8 cellular contexts compared by ENCODE assay signal in the genomic region with DNA sequence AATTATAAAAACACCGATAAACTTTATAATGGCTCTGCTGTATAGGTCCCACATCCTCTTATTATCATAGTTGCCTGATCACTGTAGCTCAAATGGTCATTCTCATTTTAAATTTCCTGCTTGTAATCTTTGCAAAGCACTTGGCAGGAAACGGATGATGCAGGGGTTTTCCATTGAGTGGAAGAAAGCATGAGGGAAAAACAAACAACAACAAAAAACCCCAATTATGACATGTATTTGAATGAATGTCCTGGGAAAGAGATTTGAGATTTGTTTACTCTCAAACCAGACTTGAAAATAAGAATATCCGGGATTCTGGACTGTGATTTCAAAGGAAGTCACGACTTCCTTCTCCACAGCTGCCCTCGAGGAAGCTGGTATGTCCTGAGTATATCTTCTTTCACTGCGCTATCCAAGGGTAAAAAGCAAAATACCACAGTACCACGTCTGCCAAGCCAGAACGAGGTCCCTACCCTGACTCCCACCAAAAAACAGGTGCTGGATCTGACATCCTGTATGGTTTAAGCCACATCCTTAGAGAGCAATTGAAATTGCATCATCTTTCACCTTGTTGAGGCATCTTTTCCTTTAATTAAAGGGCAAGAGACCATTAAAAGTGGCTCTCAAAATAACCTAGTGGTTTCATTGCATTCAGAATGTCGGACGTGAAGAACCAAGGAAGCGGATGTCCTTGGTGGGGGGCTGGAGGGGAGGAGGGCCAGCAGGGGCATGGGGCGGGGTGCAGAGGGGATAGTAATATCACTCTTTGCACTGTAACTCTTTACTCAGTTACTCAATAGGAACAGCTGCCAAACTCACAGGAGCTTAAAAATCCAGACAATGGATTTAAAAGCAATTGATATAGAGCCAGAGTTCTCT. TPM values are rescaled to one million over a fixed set of nuclear protein-coding genes. Genes with fewer than 3 reads are reported as not detected.
DNase-seq lines count a peak whose midpoint lies in the region; ATAC-seq, FAIRE-seq and TF ChIP-seq lines count a peak whose summit lies in the region.

No MANE protein-coding gene starts in this region.

- TF ChIP-seq CTCF in A549 (IDR thresholded peaks at IDR 0.05): no peak
- TF ChIP-seq CTCF in RWPE1 (conservative IDR thresholded peaks at IDR 0.05; ENCODE audit: low read depth): no peak

- TF ChIP-seq POLR2A in A549 (IDR thresholded peaks at IDR 0.05; ENCODE audit: low read length) (no peak), GM19099 (IDR thresholded peaks at IDR 0.05; ENCODE audit: extremely low read depth, insufficient read length, low read depth) (peak; percentile 43)

- TF ChIP-seq RAD21 in A549 (conservative IDR thresholded peaks at IDR 0.05 in 1 of 2, IDR thresholded peaks at IDR 0.05 in 1 of 2): no peak

- WGBS in A549 (ENCODE audit: missing lambda C conversion rate): 23% methylated on average over 12 of the region's 12 CpGs

- peak; percentile 70 for FAIRE-seq in A549 (lab: Jason Lieb, UNC)

- POLR2A ChIA-PET in A549 (lab: Yijun Ruan, JAX) (interaction anchor here (1.0 to 1.3 kb wide), 2 partner anchors 16 to 128 kb away, joined by 4 read pairs; no protein-coding TSS in a partner anchor), RWPE1 (lab: Yijun Ruan, JAX; ENCODE audit: low non-redundant PET) (no interaction called here)

- H3K4me2 ChIP-seq in A549: peak overlapping the region; percentile 72

- DNase-seq in A549 (ENCODE audit: low read depth in 1 of 2, low spot score in 1 of 2) (peak; percentile 58 to 75), RWPE1 (ENCODE audit: low spot score) (peak; percentile 27), dermis blood vessel endothelial cell (peak; percentile 81), NCI-H187 treated with DMSO at 0.1 percent for 48 hours (lab: John Stamatoyannopoulos, UW) (no peak), activated gamma-delta T cell treated with Interleukin-2 at 50 U/mL for 16 hours (no peak)

- CTCF ChIA-PET in A549 (lab: Yijun Ruan, JAX) (interaction anchor here (0.7 to 3.7 kb wide), 3 partner anchors 11 to 1476 kb away, joined by 3 to 24 read pairs (median 8); partner anchors contain the start of gene MAP2K1), RWPE1 (lab: Yijun Ruan, JAX) (no interaction called here)

- H3K4me3 ChIP-seq in A549: peak overlapping the region; percentile 7; the same call in 1 of the 3 replicates
- H3K4me3 ChIP-seq in mononuclear cell (ENCODE audit: low read length): peak overlapping the region; percentile 40

- H3K27ac ChIP-seq in A549: peak overlapping the region; percentile 77 to 84
- peak overlapping the region; percentile 35; the same call in 1 of the 2 replicates for H3K27ac ChIP-seq in RWPE1

- ATAC-seq in A549 (peak; percentile 73 to 74; a peak in 5 of 6 replicates), GM21723 (IDR thresholded peaks at IDR 0.05; ENCODE audit: unreplicated experiment) (no peak)

- TF ChIP-seq EP300 in A549 (IDR thresholded peaks at IDR 0.05): no peak

- H3K27me3 ChIP-seq in mononuclear cell (ENCODE audit: insufficient read depth, low read length): no peaks in the 10 kb centered on the region

- H3K9me3 ChIP-seq in A549 (peaks cover 11% of the 10 kb centered on the region), mononuclear cell (ENCODE audit: low read depth, low read length) (no peaks in the 10 kb centered on the region)

- H3K4me1 ChIP-seq in A549 (peaks cover 17% of the 10 kb centered on the region), mononuclear cell (ENCODE audit: insufficient read depth, low read length) (peaks cover 14% of the 10 kb centered on the region)

TF ChIP-seq in A549, 52 proteins besides CTCF, POLR2A, EP300 and RAD21 (continues in another document):
- TF ChIP-seq KDM5A (IDR thresholded peaks at IDR 0.05) (no peak), EHF (CRISPR knock-in tag; IDR thresholded peaks at IDR 0.05) (no peak), JUNB (IDR thresholded peaks at IDR 0.05) (no peak), ZFP36 (IDR thresholded peaks at IDR 0.05; ENCODE audit: borderline replicate concordance, partially characterized antibody) (no peak), CBX2 (IDR thresholded peaks at IDR 0.05; ENCODE audit: borderline replicate concordance, low read depth) (no peak), HOXB13 (CRISPR knock-in tag; IDR thresholded peaks at IDR 0.05; ENCODE audit: low read depth) (no peak), USF2 (IDR thresholded peaks at IDR 0.05) (no peak), CHD4 (IDR thresholded peaks at IDR 0.05; ENCODE audit: borderline replicate concordance) (no peak), NPAS2 (CRISPR knock-in tag; IDR thresholded peaks at IDR 0.05; ENCODE audit: borderline replicate concordance) (no peak), CHD2 (IDR thresholded peaks at IDR 0.05; ENCODE audit: low read length, partially characterized antibody) (no peak), POLR2AphosphoS2 (conservative IDR thresholded peaks at IDR 0.05; ENCODE audit: low read length) (no peak), GATA3 (IDR thresholded peaks at IDR 0.05; ENCODE audit: borderline replicate concordance) (no peak), FOSB (CRISPR knock-in tag; IDR thresholded peaks at IDR 0.05) (no peak), ESRRA (IDR thresholded peaks at IDR 0.05; ENCODE audit: borderline replicate concordance, low read length) (no peak), ZC3H11A (IDR thresholded peaks at IDR 0.05) (no peak), FOSL2 (IDR thresholded peaks at IDR 0.05) (no peak), FOSL2 (CRISPR knock-in tag; IDR thresholded peaks at IDR 0.05) (peak; percentile 20), BHLHE40 (IDR thresholded peaks at IDR 0.05; ENCODE audit: low read depth, low read length) (no peak), NFE2L2 (conservative IDR thresholded peaks at IDR 0.05; ENCODE audit: low read length) (0 out of 2 replicates have a peak, but pooled peaks have one; percentile 6)
- TF ChIP-seq, protein P1, sequence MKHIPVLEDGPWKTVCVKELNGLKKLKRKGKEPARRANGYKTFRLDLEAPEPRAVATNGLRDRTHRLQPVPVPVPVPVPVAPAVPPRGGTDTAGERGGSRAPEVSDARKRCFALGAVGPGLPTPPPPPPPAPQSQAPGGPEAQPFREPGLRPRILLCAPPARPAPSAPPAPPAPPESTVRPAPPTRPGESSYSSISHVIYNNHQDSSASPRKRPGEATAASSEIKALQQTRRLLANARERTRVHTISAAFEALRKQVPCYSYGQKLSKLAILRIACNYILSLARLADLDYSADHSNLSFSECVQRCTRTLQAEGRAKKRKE (CRISPR knock-in tag; IDR thresholded peaks at IDR 0.05; ENCODE audit: low read depth): no peak
- TF ChIP-seq, protein P2, sequence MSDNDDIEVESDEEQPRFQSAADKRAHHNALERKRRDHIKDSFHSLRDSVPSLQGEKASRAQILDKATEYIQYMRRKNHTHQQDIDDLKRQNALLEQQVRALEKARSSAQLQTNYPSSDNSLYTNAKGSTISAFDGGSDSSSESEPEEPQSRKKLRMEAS (IDR thresholded peaks at IDR 0.05): peak; percentile 92
- TF ChIP-seq, protein P3, sequence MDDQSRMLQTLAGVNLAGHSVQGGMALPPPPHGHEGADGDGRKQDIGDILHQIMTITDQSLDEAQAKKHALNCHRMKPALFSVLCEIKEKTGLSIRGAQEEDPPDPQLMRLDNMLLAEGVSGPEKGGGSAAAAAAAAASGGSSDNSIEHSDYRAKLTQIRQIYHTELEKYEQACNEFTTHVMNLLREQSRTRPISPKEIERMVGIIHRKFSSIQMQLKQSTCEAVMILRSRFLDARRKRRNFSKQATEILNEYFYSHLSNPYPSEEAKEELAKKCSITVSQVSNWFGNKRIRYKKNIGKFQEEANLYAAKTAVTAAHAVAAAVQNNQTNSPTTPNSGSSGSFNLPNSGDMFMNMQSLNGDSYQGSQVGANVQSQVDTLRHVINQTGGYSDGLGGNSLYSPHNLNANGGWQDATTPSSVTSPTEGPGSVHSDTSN (IDR thresholded peaks at IDR 0.05): no peak

RNA-seq across cellular contexts. Expression of gene TIPIN, which starts 13.5 kb away (rescaled TPM):
- polyA plus RNA-seq in A549 (2011; rRNA removed) (23.7 and 37.4 TPM in 2 replicates), A549 (2017; fragmentation: RNase III; extraction: RNeasy Plus Mini Kit Qiagen cat#74134 plus additional on column Dnase treatment) (28.2 to 37.0 TPM (median 28.4 TPM) in 3 replicates)
- polyA plus RNA-seq in A549 (2012; cell fraction: cytosol; rRNA removed): 10.7 and 12.8 TPM in 2 replicates
- polyA plus RNA-seq in A549 (2012; cell fraction: nucleus; rRNA removed): 3.9 and 6.6 TPM in 2 replicates
- 9.0 and 10.3 TPM in 2 replicates for polyA minus RNA-seq in A549 (2011; rRNA and poly(A)+ RNA removed)
- total RNA-seq in dermis blood vessel endothelial cell (7.8 and 12.4 TPM in 2 replicates), mononuclear cell (5.5 TPM)

RNA-seq across cellular contexts. Expression of gene MAP2K1, which starts 16.7 kb away (rescaled TPM):
- polyA plus RNA-seq in A549 (2011; rRNA removed) (30.3 and 34.3 TPM in 2 replicates), A549 (2017; fragmentation: RNase III; extraction: RNeasy Plus Mini Kit Qiagen cat#74134 plus additional on column Dnase treatment) (39.6 to 41.9 TPM (median 40.0 TPM) in 3 replicates)
- polyA plus RNA-seq in A549 (2012; cell fraction: cytosol; rRNA removed): 24.5 and 27.8 TPM in 2 replicates
- 18.1 and 31.9 TPM in 2 replicates for polyA plus RNA-seq in A549 (2012; cell fraction: nucleus; rRNA removed)
- 16.5 and 19.1 TPM in 2 replicates for polyA minus RNA-seq in A549 (2011; rRNA and poly(A)+ RNA removed)
- total RNA-seq in dermis blood vessel endothelial cell (39.2 and 41.4 TPM in 2 replicates), mononuclear cell (25.8 TPM)

Comparison
In these comparisons a context has a peak if more than half of its experiments do, and no peak if none do; other contexts are left out.
1. DNase-seq: peak in A549 (2 of 2), RWPE1 (single experiment) and dermis blood vessel endothelial cell (single experiment); none in NCI-H187 treated with DMSO at 0.1 percent for 48 hours (single experiment) and activated gamma-delta T cell treated with Interleukin-2 at 50 U/mL for 16 hours (single experiment).